19 cellular contexts compared by ENCODE assay signal in the genomic region with DNA sequence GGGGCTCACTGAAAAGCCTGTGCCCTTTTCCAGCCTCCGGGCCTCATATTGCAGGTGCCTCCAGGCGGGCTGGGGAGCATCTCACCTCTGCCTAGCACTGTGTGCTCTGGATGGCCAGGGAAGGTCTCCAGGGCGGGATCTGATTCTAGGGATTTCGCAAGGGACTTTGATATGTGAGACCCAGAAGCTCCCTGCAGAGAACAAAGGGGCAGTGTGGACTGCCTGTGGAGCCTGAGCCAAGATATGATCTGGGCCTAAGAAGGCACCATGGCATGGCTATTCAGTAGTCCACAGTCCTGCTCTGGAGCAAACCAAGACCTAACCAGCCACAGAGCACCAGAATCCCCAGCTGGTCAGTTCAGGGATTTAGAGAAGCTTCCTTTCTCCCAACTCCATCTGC.
A peak's percentile ranks its signal among the peaks of the same experiment; 100 is the strongest.
DNase-seq lines count a peak whose midpoint lies in the region; TF ChIP-seq lines count a peak whose summit lies in the region.
"Had no signal": no experiment of that assay in that cellular context is flagged by ENCODE, and none has a peak within 500 bp of the region (broad histone marks: within the 10 kb centered on the region; RNA-seq: fewer than 3 reads in every experiment).

No MANE protein-coding gene starts in this region.

- DNase-seq in AG10803 (ENCODE audit: low read depth) (peak; percentile 0), ELF-1 (ENCODE audit: low read depth, low spot score) (peak; percentile 79), NCI-H69 (lab: John Stamatoyannopoulos, UW) (peak; percentile 7), iPS-NIHi7 (ENCODE audit: extremely low spot score) (peak; percentile 34), dedifferentiated amniotic fluid mesenchymal stem cell (ENCODE audit: extremely low spot score) (no peak), D341Med (ENCODE audit: low spot score) (no peak)
- DNase-seq in activated naive CD4-positive, alpha-beta T cell treated with Interleukin-2 at 50 U/mL for 16 hours: no peak
- DNase-seq: ACHN, AML-193, DMS 273 treated with DMSO at 0.1 percent for 48 hours, DND-41, HCEC 1CT, KG1, MV-4-11, NCI-H2029, NCI-H446 treated with DMSO at 0.1 percent for 48 hours, NCI-H774, SHP77 had no signal

- no peak overlapping the region for H3K4me3 ChIP-seq in AG10803 (ENCODE audit: low read length)
- H3K4me3 ChIP-seq: SK-N-MC had no signal

- TF ChIP-seq CTCF in AG10803 (conservative IDR thresholded peaks at IDR 0.05; ENCODE audit: low read length): no peak

Comparison
In these comparisons a context has a peak if more than half of its experiments do, and no peak if none do; other contexts are left out.
1. DNase-seq: peak in AG10803 (single experiment), ELF-1 (single experiment), NCI-H69 (single experiment) and iPS-NIHi7 (single experiment); none in activated naive CD4-positive, alpha-beta T cell treated with Interleukin-2 at 50 U/mL for 16 hours (single experiment), dedifferentiated amniotic fluid mesenchymal stem cell (single experiment) and D341Med (single experiment).